In genomic region chr14:65222434-65222833, GRCh38 we compare ENCODE assay signal across 8 cellular contexts.
DNase-seq lines count a peak whose midpoint lies in the region; ATAC-seq and TF ChIP-seq lines count a peak whose summit lies in the region.

No MANE protein-coding gene starts in this region.

- H3K4me3 Mint-ChIP-seq in osteocyte (ENCODE audit: unreplicated experiment) = no peak overlapping the region

- peaks cover 10% of the 10 kb centered on the region for H3K4me1 Mint-ChIP-seq in osteocyte (ENCODE audit: unreplicated experiment)

- ATAC-seq in HG02571 (IDR thresholded peaks at IDR 0.05; ENCODE audit: unreplicated experiment) (peak; percentile 51), GM18511 (IDR thresholded peaks at IDR 0.05; ENCODE audit: unreplicated experiment) (no peak)

- intact Hi-C loops in lower leg skin (cut with DNase I; ENCODE audit: low total_unique reads) = loop anchor here (10.0 kb wide), 1 partner anchor 182 kb away; no protein-coding TSS in a partner anchor

- no peaks in the 10 kb centered on the region for H3K36me3 Mint-ChIP-seq in osteocyte (ENCODE audit: unreplicated experiment)

- H3K4me3 ChIP-seq in fibroblast of pulmonary artery (replicated peaks; ENCODE audit: low read depth, low read length) = no peak overlapping the region
- no peak overlapping the region for H3K4me3 ChIP-seq in lower leg skin (ENCODE audit: low read depth, poor library complexity, severe bottlenecking)

- no peak for TF ChIP-seq POLR2A in lower leg skin (IDR thresholded peaks at IDR 0.05)

- DNase-seq in DMS53 treated with DMSO at 0.1 percent for 48 hours (lab: John Stamatoyannopoulos, UW; ENCODE audit: unreplicated experiment) (peak; percentile 30), NOMO-1 treated with DMSO at 0.1 percent for 48 hours (lab: John Stamatoyannopoulos, UW; ENCODE audit: unreplicated experiment) (peak; percentile 49), activated T-helper 1 cell treated with Interleukin-2 at 50 U/mL for 16 hours (ENCODE audit: low read depth) (peak; percentile 25), fibroblast of pulmonary artery (ENCODE audit: low read depth) (peak; percentile 81), osteocyte (ENCODE audit: extremely low spot score, unreplicated experiment) (no peak), lower leg skin (ENCODE audit: low spot score in 2 of 2) (no peak)

- peak overlapping the region; percentile 10 for H3K27ac Mint-ChIP-seq in osteocyte (ENCODE audit: unreplicated experiment)

- TF ChIP-seq CTCF in fibroblast of pulmonary artery (IDR thresholded peaks at IDR 0.05; ENCODE audit: low read length, missing control alignments) = peak; percentile 87
- TF ChIP-seq CTCF in osteocyte (IDR thresholded peaks at IDR 0.05) = peak; percentile 79
- TF ChIP-seq CTCF in lower leg skin (IDR thresholded peaks at IDR 0.05) = no peak

- H3K9me3 Mint-ChIP-seq in osteocyte (ENCODE audit: unreplicated experiment) = no peaks in the 10 kb centered on the region

- WGBS in lower leg skin, 2 donors = 24 to 30% methylated on average over 8 of the region's 8 CpGs

- H3K27me3 Mint-ChIP-seq in osteocyte (ENCODE audit: unreplicated experiment) = no peaks in the 10 kb centered on the region

Comparison
In these comparisons a context has a peak if more than half of its experiments do, and no peak if none do; other contexts are left out.
1. DNase-seq: peak in DMS53 treated with DMSO at 0.1 percent for 48 hours (single experiment), NOMO-1 treated with DMSO at 0.1 percent for 48 hours (single experiment), activated T-helper 1 cell treated with Interleukin-2 at 50 U/mL for 16 hours (single experiment) and fibroblast of pulmonary artery (single experiment); none in osteocyte (single experiment) and lower leg skin (0 of 2).
2. CTCF ChIP-seq: peak in fibroblast of pulmonary artery (single experiment) and osteocyte (single experiment); none in lower leg skin (0 of 3).